Comparison of ENCODE assay signal across 9 cellular contexts in the genomic region with DNA sequence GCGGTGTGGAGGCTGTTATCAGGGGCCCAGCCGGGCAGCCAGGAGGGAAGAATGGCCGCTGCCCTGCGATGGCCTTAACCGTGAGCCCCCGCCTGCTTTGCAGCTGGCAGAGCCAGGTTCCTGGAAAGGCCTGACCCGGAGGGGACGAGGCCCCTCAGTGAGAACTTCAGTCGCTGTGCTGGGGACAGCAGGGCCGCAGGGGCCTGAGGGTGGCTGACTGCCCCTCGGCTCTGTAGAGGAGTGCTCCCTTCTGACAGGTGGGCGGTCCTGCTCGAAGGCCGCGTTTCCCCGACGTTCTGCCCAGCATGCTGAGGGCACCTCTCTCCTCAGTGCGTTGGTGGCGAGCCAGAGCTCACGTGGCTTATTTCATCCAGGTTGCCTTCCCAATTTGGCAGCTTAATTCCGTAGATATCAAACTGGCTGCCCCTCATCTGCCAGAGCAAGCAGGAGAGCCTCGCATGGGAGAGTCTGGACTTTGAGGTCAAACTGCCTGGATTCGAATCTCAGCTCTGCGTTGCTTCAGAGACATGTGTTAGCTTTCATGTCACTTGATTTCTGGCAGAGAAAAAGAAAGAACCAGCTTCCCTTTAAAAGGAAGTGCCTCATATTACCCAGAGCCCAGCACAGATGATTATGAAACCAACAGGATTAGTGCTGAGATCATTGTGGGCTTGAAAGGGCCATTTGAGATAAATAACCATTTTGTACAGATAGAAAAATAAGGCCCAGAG.
DNase-seq lines count a peak whose midpoint lies in the region; ATAC-seq and TF ChIP-seq lines count a peak whose summit lies in the region.
"Had no signal": no experiment of that assay in that cellular context is flagged by ENCODE, and none has a peak within 500 bp of the region (broad histone marks: within the 10 kb centered on the region; RNA-seq: fewer than 3 reads in every experiment).

No MANE protein-coding gene starts in this region.

- DNase-seq in ascending aorta (ENCODE audit: low spot score in 2 of 2) (no peak), substantia nigra (lab: John Stamatoyannopoulos, UW) (peak in 4 of 49 donors; percentile 20 to 70 (median 49)), NCI-H748 (lab: John Stamatoyannopoulos, UW; ENCODE audit: unreplicated experiment) (no peak), brain microvascular endothelial cell (no peak), NCI-H1417 treated with DMSO at 0.1 percent for 48 hours (lab: John Stamatoyannopoulos, UW) (no peak)

- H3K4me1 ChIP-seq in ascending aorta, result peaks cover 0 to 9% of the 10 kb centered on the region in 2 donors

- no peaks in the 10 kb centered on the region for H3K27me3 Mint-ChIP-seq in IgD-negative memory B cell

- peaks cover 5% of the 10 kb centered on the region for H3K36me3 Mint-ChIP-seq in IgD-negative memory B cell

- H3K4me1 Mint-ChIP-seq in IgD-negative memory B cell, result peaks cover 0 to 6% (median 1%) of the 10 kb centered on the region in 3 donors

- H3K9me3 ChIP-seq in ascending aorta, result no peaks in the 10 kb centered on the region

- no peaks in the 10 kb centered on the region for H3K36me3 ChIP-seq in ascending aorta
- H3K36me3 ChIP-seq in brain microvascular endothelial cell (replicated peaks), result no peaks in the 10 kb centered on the region

- TF ChIP-seq CTCF in ascending aorta (IDR thresholded peaks at IDR 0.05) (no peak), brain microvascular endothelial cell (IDR thresholded peaks at IDR 0.05; ENCODE audit: low read depth, low read length, missing control alignments) (no peak)

- no peak for ATAC-seq in GM18519 (IDR thresholded peaks at IDR 0.05; ENCODE audit: low FRiP score, unreplicated experiment)
- ATAC-seq: left colon had no signal

- in situ Hi-C loops in brain microvascular endothelial cell (cut with HindIII; ENCODE audit: low pct_ligation_motif_present, low sequenced_read_pairs), result no loop called here

- H3K9me3 Mint-ChIP-seq in IgD-negative memory B cell, result no peaks in the 10 kb centered on the region

- H3K27me3 ChIP-seq in ascending aorta, result no peaks in the 10 kb centered on the region
- no peaks in the 10 kb centered on the region for H3K27me3 ChIP-seq in layer of hippocampus (ENCODE audit: control insufficient read depth, insufficient read depth, low read length)
- no peaks in the 10 kb centered on the region for H3K27me3 ChIP-seq in brain microvascular endothelial cell (replicated peaks)

- no peak overlapping the region for H3K4me3 Mint-ChIP-seq in IgD-negative memory B cell

- intact Hi-C loops in ascending aorta (cut with DNase I), result no loop called here

- peak overlapping the region in 1 of 2 donors; percentile 16 for H3K4me3 ChIP-seq in ascending aorta
- no peak overlapping the region for H3K4me3 ChIP-seq in brain microvascular endothelial cell (ENCODE audit: low read depth, low read length)

- H3K27ac ChIP-seq in ascending aorta (peak overlapping the region; percentile 77 to 83), layer of hippocampus (ENCODE audit: low read depth, low read length) (peak overlapping the region; percentile 86), substantia nigra (ENCODE audit: low read depth, low read length, poor library complexity, severe bottlenecking) (peak overlapping the region; percentile 72), brain microvascular endothelial cell (no peak overlapping the region)

- H3K27ac Mint-ChIP-seq in IgD-negative memory B cell, result peak overlapping the region in 2 of 3 donors; percentile 35 to 56
